14 cellular contexts compared by ENCODE assay signal in the genomic region with DNA sequence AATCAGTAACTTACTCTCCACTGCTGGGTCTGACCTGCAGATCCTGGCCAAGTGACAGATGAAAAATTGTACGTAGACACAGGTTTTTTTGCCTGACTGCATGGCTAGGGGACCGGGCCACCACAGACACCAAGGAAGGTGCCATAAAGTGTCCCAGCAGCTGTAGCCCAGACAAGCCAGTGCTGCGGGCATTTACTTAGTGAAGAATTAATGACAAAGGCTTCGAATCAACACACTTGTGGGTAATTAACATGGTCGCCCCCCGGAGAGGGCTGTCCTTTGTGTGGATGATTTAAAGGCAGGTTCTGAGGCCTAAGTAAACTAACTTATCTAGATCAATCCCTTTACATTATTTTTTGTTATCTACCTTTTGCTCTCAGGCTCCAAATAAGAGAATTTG.
"Had no signal": no experiment of that assay in that cellular context is flagged by ENCODE, and none has a peak within 500 bp of the region (broad histone marks: within the 10 kb centered on the region; RNA-seq: fewer than 3 reads in every experiment).

No MANE protein-coding gene starts in this region.

- H3K4me3 ChIP-seq: body of pancreas, right lobe of liver, smooth muscle cell, upper lobe of left lung had no signal

- H3K9me3 ChIP-seq: body of pancreas, right lobe of liver, upper lobe of left lung had no signal

- H3K4me1 ChIP-seq: body of pancreas, right lobe of liver, upper lobe of left lung had no signal

- H3K36me3 Mint-ChIP-seq: activated naive CD4-positive, alpha-beta T cell treated with anti-CD3 and anti-CD28 coated beads, Interleukin-2, amount 50 U/mL, for 72 hours had no signal

- ATAC-seq: activated CD8-positive, alpha-beta T cell treated with anti-CD3 and anti-CD28 coated beads, Interleukin-2, amount 10 ng/mL, durations not matched to agents 7 days and 5 days; activated naive CD4-positive, alpha-beta T cell treated with anti-CD3 and anti-CD28 coated beads, Interleukin-2, amount 50 U/mL, for 72 hours; activated T-cell treated with anti-CD3 and anti-CD28 coated beads, Interleukin-2, amount 50 U/mL, for 72 hours; body of pancreas; right lobe of liver had no signal

- H3K27me3 ChIP-seq: body of pancreas, right lobe of liver, upper lobe of left lung had no signal

- H3K36me3 ChIP-seq: right lobe of liver, upper lobe of left lung had no signal

- DNase-seq: activated B cell treated with CpG ODN at 0.5 μM for 24 hours; activated CD4-positive, alpha-beta T cell treated with anti-CD3 and anti-CD28 coated beads, Interleukin-2, amount 10 ng/mL, durations not matched to agents 24 days and 14 days; activated CD8-positive, alpha-beta memory T cell treated with anti-CD3 and anti-CD28 coated beads, Interleukin-2, amount 50 U/mL, for 4 hours; activated CD8-positive, alpha-beta T cell treated with anti-CD3 and anti-CD28 coated beads, Interleukin-2, amount 10 ng/mL, durations not matched to agents 7 days and 5 days; activated gamma-delta T cell; activated T-cell treated with anti-CD3 and anti-CD28 coated beads, Interleukin-2, amount 50 U/mL, for 72 hours; amniotic stem cell; body of pancreas; caudate nucleus; right lobe of liver; upper lobe of left lung had no signal

- H3K9me3 Mint-ChIP-seq: activated B cell treated with CpG ODN at 0.5 μM for 24 hours had no signal

- H3K27ac ChIP-seq: body of pancreas, right lobe of liver, upper lobe of left lung had no signal

- H3K4me1 Mint-ChIP-seq: activated B cell treated with CpG ODN at 0.5 μM for 24 hours; activated CD4-positive, alpha-beta T cell treated with anti-CD3 and anti-CD28 coated beads, Interleukin-2, amount 10 ng/mL, durations not matched to agents 24 days and 14 days had no signal

- H3K4me3 Mint-ChIP-seq: activated B cell treated with CpG ODN at 0.5 μM for 24 hours; activated CD4-positive, alpha-beta T cell treated with anti-CD3 and anti-CD28 coated beads, Interleukin-2, amount 10 ng/mL, durations not matched to agents 24 days and 14 days; activated CD8-positive, alpha-beta T cell treated with anti-CD3 and anti-CD28 coated beads, Interleukin-2, amount 10 ng/mL, durations not matched to agents 7 days and 5 days; activated T-cell treated with anti-CD3 and anti-CD28 coated beads, Interleukin-2, amount 50 U/mL, for 72 hours; stimulated activated naive CD8-positive, alpha-beta T cell treated with anti-CD3 and anti-CD28 coated beads, Interleukin-15, Interleukin-2, amounts not matched to agents 100 ng/mL and 50 ng/mL, for 24 hours had no signal

- H3K27ac Mint-ChIP-seq: activated B cell treated with CpG ODN at 0.5 μM for 24 hours; activated CD4-positive, alpha-beta T cell treated with anti-CD3 and anti-CD28 coated beads, Interleukin-2, amount 10 ng/mL, durations not matched to agents 24 days and 14 days; activated CD8-positive, alpha-beta T cell treated with anti-CD3 and anti-CD28 coated beads, Interleukin-2, amount 10 ng/mL, durations not matched to agents 7 days and 5 days; activated naive CD4-positive, alpha-beta T cell treated with anti-CD3 and anti-CD28 coated beads, Interleukin-2, amount 50 U/mL, for 72 hours; activated T-cell treated with anti-CD3 and anti-CD28 coated beads, Interleukin-2, amount 50 U/mL, for 72 hours; stimulated activated naive CD8-positive, alpha-beta T cell treated with anti-CD3 and anti-CD28 coated beads, Interleukin-15, Interleukin-2, amounts not matched to agents 100 ng/mL and 50 ng/mL, for 24 hours had no signal

- H3K27me3 Mint-ChIP-seq: activated B cell treated with CpG ODN at 0.5 μM for 24 hours; activated CD4-positive, alpha-beta T cell treated with anti-CD3 and anti-CD28 coated beads, Interleukin-2, amount 10 ng/mL, durations not matched to agents 24 days and 14 days; stimulated activated naive CD8-positive, alpha-beta T cell treated with anti-CD3 and anti-CD28 coated beads, Interleukin-15, Interleukin-2, amounts not matched to agents 100 ng/mL and 50 ng/mL, for 24 hours had no signal
